23 cellular contexts compared by ENCODE assay signal in the genomic region with DNA sequence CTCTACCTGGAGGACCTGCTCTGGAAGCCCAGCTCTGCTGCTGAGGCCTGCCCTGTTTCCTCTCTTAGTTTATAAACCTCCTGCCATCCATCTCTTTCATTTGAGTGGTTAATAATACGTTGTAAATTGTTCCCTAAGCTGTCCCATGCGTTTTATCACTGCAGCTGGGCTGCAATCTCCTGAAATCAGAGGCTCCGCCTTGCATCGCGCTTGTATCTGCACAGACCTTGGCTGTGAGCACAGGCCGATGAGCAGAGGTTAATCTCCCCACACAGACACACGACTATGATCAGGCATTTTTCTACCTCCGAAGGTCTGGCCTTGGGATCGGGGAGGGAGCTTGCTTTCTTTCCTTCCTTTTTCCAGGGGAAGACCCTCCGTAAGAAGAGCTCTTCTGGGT.
"Had no signal": no experiment of that assay in that cellular context is flagged by ENCODE, and none has a peak within 500 bp of the region (broad histone marks: within the 10 kb centered on the region; RNA-seq: fewer than 3 reads in every experiment).

No MANE protein-coding gene starts in this region.

- H3K36me3 ChIP-seq: esophagus squamous epithelium, neutrophil, spleen, tibial nerve, upper lobe of right lung, vagina had no signal

- H3K4me1 Mint-ChIP-seq: naive B cell; stimulated activated naive B cell treated with anti-CD40 and anti-IgM and Interleukin-4, amounts not matched to agents 10 μg/mL and 1 μg/mL and 100 μg/mL, for 72 hours; stimulated activated naive CD8-positive, alpha-beta T cell treated with anti-CD3 and anti-CD28 coated beads, Interleukin-15, amount 100 ng/mL, for 72 hours had no signal

- H3K4me1 ChIP-seq: esophagus squamous epithelium, psoas muscle, spleen, testis, tibial nerve, upper lobe of right lung, vagina had no signal

- H3K27ac Mint-ChIP-seq: nephron; stimulated activated naive B cell treated with anti-CD40 and anti-IgM and Interleukin-4, amounts not matched to agents 10 μg/mL and 1 μg/mL and 100 μg/mL, for 72 hours; stimulated activated naive CD8-positive, alpha-beta T cell treated with anti-CD3 and anti-CD28 coated beads, Interleukin-15, amount 100 ng/mL, for 72 hours had no signal

- H3K4me3 Mint-ChIP-seq: naive B cell; nephron; stimulated activated naive B cell treated with anti-CD40 and anti-IgM and Interleukin-4, amounts not matched to agents 10 μg/mL and 1 μg/mL and 100 μg/mL, for 72 hours; stimulated activated naive CD8-positive, alpha-beta T cell treated with anti-CD3 and anti-CD28 coated beads, Interleukin-15, amount 100 ng/mL, for 72 hours had no signal

- H3K9me3 ChIP-seq: esophagus squamous epithelium, neutrophil, psoas muscle, spleen, testis, tibial nerve, upper lobe of right lung, vagina had no signal

- FAIRE-seq: endometrium had no signal

- DNase-seq: effector memory CD4-positive, alpha-beta T cell; esophagus squamous epithelium; foreskin fibroblast; head of caudate nucleus; hippocampal formation; left colon; naive B cell; psoas muscle; retina; spleen; stimulated activated CD4-positive, alpha-beta T cell treated with anti-CD3 and anti-CD28 coated beads, Interleukin-15, amount 100 ng/mL, for 24 hours; stimulated activated CD4-positive, alpha-beta T cell treated with anti-CD3 and anti-CD28 coated beads, Interleukin-1b, Interleukin-23, amount 100 ng/mL, for 48 hours; stimulated activated CD4-positive, alpha-beta T cell treated with anti-CD3 and anti-CD28 coated beads, Interleukin-4, amount 100 ng/mL, for 4 hours; stimulated activated naive B cell treated with anti-CD40 and anti-IgM and Interleukin-4, amounts not matched to agents 10 μg/mL and 1 μg/mL and 100 μg/mL, for 72 hours; stimulated activated naive CD8-positive, alpha-beta T cell treated with anti-CD3 and anti-CD28 coated beads, Interleukin-15, amount 100 ng/mL, for 72 hours; testis; upper lobe of right lung had no signal

- H3K36me3 Mint-ChIP-seq: naive B cell; stimulated activated naive B cell treated with anti-CD40 and anti-IgM and Interleukin-4, amounts not matched to agents 10 μg/mL and 1 μg/mL and 100 μg/mL, for 72 hours had no signal

- H3K9me3 Mint-ChIP-seq: naive B cell; nephron; stimulated activated naive B cell treated with anti-CD40 and anti-IgM and Interleukin-4, amounts not matched to agents 10 μg/mL and 1 μg/mL and 100 μg/mL, for 72 hours; stimulated activated naive CD8-positive, alpha-beta T cell treated with anti-CD3 and anti-CD28 coated beads, Interleukin-15, amount 100 ng/mL, for 72 hours had no signal

- ATAC-seq: left colon; psoas muscle; sciatic nerve; stimulated activated naive B cell treated with anti-CD40 and anti-IgM and Interleukin-4, amounts not matched to agents 10 μg/mL and 1 μg/mL and 100 μg/mL, for 72 hours; stimulated activated naive CD8-positive, alpha-beta T cell treated with anti-CD3 and anti-CD28 coated beads, Interleukin-15, amount 100 ng/mL, for 72 hours; upper lobe of right lung had no signal

- H3K27me3 ChIP-seq: neutrophil, testis, tibial nerve, vagina had no signal

- H3K4me3 ChIP-seq: esophagus squamous epithelium, psoas muscle, spleen, testis, tibial nerve, upper lobe of right lung, vagina had no signal

- H3K27ac ChIP-seq: esophagus squamous epithelium, neutrophil, psoas muscle, spleen, testis, tibial nerve, upper lobe of right lung, vagina had no signal
